In genomic region chr5:14236757-14237156, GRCh38 we compare ENCODE assay signal across 21 cellular contexts.
A peak's percentile ranks its signal among the peaks of the same experiment; 100 is the strongest.
DNase-seq lines count a peak whose midpoint lies in the region; ATAC-seq and TF ChIP-seq lines count a peak whose summit lies in the region.
"Had no signal": no experiment of that assay in that cellular context is flagged by ENCODE, and none has a peak within 500 bp of the region (broad histone marks: within the 10 kb centered on the region; RNA-seq: fewer than 3 reads in every experiment).

No MANE protein-coding gene starts in this region.

- H3K4me2 ChIP-seq in GM23338: peak overlapping the region; percentile 53

- no peaks in the 10 kb centered on the region for H3K36me3 ChIP-seq in GM23338 (ENCODE audit: insufficient read depth)
- H3K36me3 ChIP-seq: heart left ventricle, lower lobe of right lung, transverse colon had no signal

- DNase-seq in GM23338 (ENCODE audit: low spot score) (peak; percentile 80), NCI-H128 (lab: John Stamatoyannopoulos, UW; ENCODE audit: unreplicated experiment) (peak; percentile 25), cerebellar cortex (ENCODE audit: low spot score) (peak; percentile 63), naive B cell (no peak), H4 (ENCODE audit: low spot score) (no peak), anterior cingulate cortex (lab: John Stamatoyannopoulos, UW) (no peak)
- no peak for DNase-seq in activated CD4-positive, CD25-positive, alpha-beta regulatory T cell (lab: John Stamatoyannopoulos, UW)
- DNase-seq: activated T-cell treated with anti-CD3 and anti-CD28 coated beads, Interleukin-2, amount 50 U/mL, for 4 hours; COR-L47; heart left ventricle; islet precursor cell; lower lobe of right lung; naive thymus-derived CD8-positive, alpha-beta T cell; NCI-H146; NCI-H446; SIG-M5; stimulated activated naive CD8-positive, alpha-beta T cell treated with anti-CD3 and anti-CD28 coated beads, Interleukin-15, amount 100 ng/mL, for 72 hours; transverse colon had no signal

- no peaks in the 10 kb centered on the region for H3K9me3 Mint-ChIP-seq in GM23338
- no peaks in the 10 kb centered on the region for H3K9me3 Mint-ChIP-seq in naive B cell
- H3K9me3 Mint-ChIP-seq: activated T-cell treated with anti-CD3 and anti-CD28 coated beads, Interleukin-2, amount 50 U/mL, for 4 hours; naive thymus-derived CD8-positive, alpha-beta T cell; stimulated activated naive CD8-positive, alpha-beta T cell treated with anti-CD3 and anti-CD28 coated beads, Interleukin-15, amount 100 ng/mL, for 72 hours; T-helper 1 cell treated with Interleukin-12 subunit alpha and Interleukin-12 subunit beta and Interleukin-4 antibody, amounts not matched to agents 30 μg/mL and 1 μg/mL, for 36 hours had no signal

- peaks cover 47% of the 10 kb centered on the region for H3K4me1 ChIP-seq in GM23338 (ENCODE audit: insufficient read depth)

- H4K20me1 ChIP-seq in GM23338 (replicated peaks; ENCODE audit: insufficient read depth): peaks cover 9% of the 10 kb centered on the region; the same call in 1 of the 2 replicates

- TF ChIP-seq CTCF in GM23338 (conservative IDR thresholded peaks at IDR 0.05; ENCODE audit: low read depth in 2 of 2): no peak

- no peaks in the 10 kb centered on the region for H3K9me2 ChIP-seq in GM23338 (ENCODE audit: insufficient read depth)

- no peak overlapping the region for H2AFZ ChIP-seq in GM23338

- H3K36me3 Mint-ChIP-seq in GM23338 (ENCODE audit: low read depth) (no peaks in the 10 kb centered on the region), naive B cell (no peaks in the 10 kb centered on the region)
- H3K36me3 Mint-ChIP-seq: activated naive CD8-positive, alpha-beta T cell; naive thymus-derived CD8-positive, alpha-beta T cell had no signal

- no peak overlapping the region for H3K4me3 ChIP-seq in GM23338
- H3K4me3 ChIP-seq: heart left ventricle, lower lobe of right lung, transverse colon had no signal

- peak overlapping the region; percentile 10 for H3K27ac ChIP-seq in GM23338 (ENCODE audit: low read depth)
- H3K27ac ChIP-seq: lower lobe of right lung, transverse colon had no signal

- H3K27me3 Mint-ChIP-seq in GM23338 (ENCODE audit: insufficient read depth, low read depth, poor library complexity) (peaks cover 3% of the 10 kb centered on the region), naive B cell (no peaks in the 10 kb centered on the region)

- peaks cover 98% of the 10 kb centered on the region for H3K79me2 ChIP-seq in GM23338 (replicated peaks; ENCODE audit: insufficient read depth)

- H3K27ac Mint-ChIP-seq in GM23338 (peak overlapping the region; percentile 49; the same call in 1 of the 2 replicates), naive B cell (peak overlapping the region in 4 of 6 donors; percentile 3 to 60 (median 22))
- H3K27ac Mint-ChIP-seq: activated naive CD8-positive, alpha-beta T cell; naive thymus-derived CD8-positive, alpha-beta T cell; stimulated activated naive CD8-positive, alpha-beta T cell treated with anti-CD3 and anti-CD28 coated beads, Interleukin-15, amount 100 ng/mL, for 72 hours; T-helper 1 cell treated with Interleukin-12 subunit alpha and Interleukin-12 subunit beta and Interleukin-4 antibody, amounts not matched to agents 30 μg/mL and 1 μg/mL, for 36 hours had no signal

- no peaks in the 10 kb centered on the region for H3K27me3 ChIP-seq in GM23338 (ENCODE audit: insufficient read depth)
- H3K27me3 ChIP-seq: heart left ventricle, transverse colon had no signal

- H3F3A ChIP-seq in GM23338 (replicated peaks; ENCODE audit: low read depth): no peaks in the 10 kb centered on the region

- ATAC-seq in GM23338: peak; percentile 94
- ATAC-seq in naive B cell (ENCODE audit: low read depth in 2 of 2): no peak
- ATAC-seq in HG03108 (IDR thresholded peaks at IDR 0.05; ENCODE audit: unreplicated experiment): no peak
- ATAC-seq: activated T-cell treated with anti-CD3 and anti-CD28 coated beads, Interleukin-2, amount 50 U/mL, for 4 hours; heart left ventricle; naive thymus-derived CD8-positive, alpha-beta T cell; stimulated activated naive CD8-positive, alpha-beta T cell treated with anti-CD3 and anti-CD28 coated beads, Interleukin-15, amount 100 ng/mL, for 72 hours had no signal

- H3K4me1 Mint-ChIP-seq in GM23338 (peaks cover 64% of the 10 kb centered on the region), naive B cell (peaks cover 49 to 70% (median 66%) of the 10 kb centered on the region in 3 donors)
- H3K4me1 Mint-ChIP-seq: stimulated activated naive CD8-positive, alpha-beta T cell treated with anti-CD3 and anti-CD28 coated beads, Interleukin-15, amount 100 ng/mL, for 72 hours had no signal

- 0 out of 3 replicates have a peak overlapping the region, but pooled peaks have one; percentile 10 for H3K4me3 Mint-ChIP-seq in GM23338
- H3K4me3 Mint-ChIP-seq in naive B cell: no peak overlapping the region
- H3K4me3 Mint-ChIP-seq: activated naive CD8-positive, alpha-beta T cell; activated T-cell treated with anti-CD3 and anti-CD28 coated beads, Interleukin-2, amount 50 U/mL, for 4 hours; naive thymus-derived CD8-positive, alpha-beta T cell; stimulated activated naive CD8-positive, alpha-beta T cell treated with anti-CD3 and anti-CD28 coated beads, Interleukin-15, amount 100 ng/mL, for 72 hours; T-helper 1 cell treated with Interleukin-12 subunit alpha and Interleukin-12 subunit beta and Interleukin-4 antibody, amounts not matched to agents 30 μg/mL and 1 μg/mL, for 36 hours had no signal

TF ChIP-seq in GM23338, 12 proteins besides CTCF, POLR2A, EP300 and RAD21 (continues in another document):
- TF ChIP-seq, protein P1, sequence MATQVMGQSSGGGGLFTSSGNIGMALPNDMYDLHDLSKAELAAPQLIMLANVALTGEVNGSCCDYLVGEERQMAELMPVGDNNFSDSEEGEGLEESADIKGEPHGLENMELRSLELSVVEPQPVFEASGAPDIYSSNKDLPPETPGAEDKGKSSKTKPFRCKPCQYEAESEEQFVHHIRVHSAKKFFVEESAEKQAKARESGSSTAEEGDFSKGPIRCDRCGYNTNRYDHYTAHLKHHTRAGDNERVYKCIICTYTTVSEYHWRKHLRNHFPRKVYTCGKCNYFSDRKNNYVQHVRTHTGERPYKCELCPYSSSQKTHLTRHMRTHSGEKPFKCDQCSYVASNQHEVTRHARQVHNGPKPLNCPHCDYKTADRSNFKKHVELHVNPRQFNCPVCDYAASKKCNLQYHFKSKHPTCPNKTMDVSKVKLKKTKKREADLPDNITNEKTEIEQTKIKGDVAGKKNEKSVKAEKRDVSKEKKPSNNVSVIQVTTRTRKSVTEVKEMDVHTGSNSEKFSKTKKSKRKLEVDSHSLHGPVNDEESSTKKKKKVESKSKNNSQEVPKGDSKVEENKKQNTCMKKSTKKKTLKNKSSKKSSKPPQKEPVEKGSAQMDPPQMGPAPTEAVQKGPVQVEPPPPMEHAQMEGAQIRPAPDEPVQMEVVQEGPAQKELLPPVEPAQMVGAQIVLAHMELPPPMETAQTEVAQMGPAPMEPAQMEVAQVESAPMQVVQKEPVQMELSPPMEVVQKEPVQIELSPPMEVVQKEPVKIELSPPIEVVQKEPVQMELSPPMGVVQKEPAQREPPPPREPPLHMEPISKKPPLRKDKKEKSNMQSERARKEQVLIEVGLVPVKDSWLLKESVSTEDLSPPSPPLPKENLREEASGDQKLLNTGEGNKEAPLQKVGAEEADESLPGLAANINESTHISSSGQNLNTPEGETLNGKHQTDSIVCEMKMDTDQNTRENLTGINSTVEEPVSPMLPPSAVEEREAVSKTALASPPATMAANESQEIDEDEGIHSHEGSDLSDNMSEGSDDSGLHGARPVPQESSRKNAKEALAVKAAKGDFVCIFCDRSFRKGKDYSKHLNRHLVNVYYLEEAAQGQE (IDR thresholded peaks at IDR 0.05; ENCODE audit: unreplicated experiment): no peak
- TF ChIP-seq POLR2AphosphoS5 (IDR thresholded peaks at IDR 0.05; ENCODE audit: low read depth): no peak

Comparison
In these comparisons a context has a peak if more than half of its experiments do, and no peak if none do; other contexts are left out.
1. DNase-seq: peak in GM23338 (single experiment), NCI-H128 (single experiment) and cerebellar cortex (single experiment); none in naive B cell (single experiment), activated CD4-positive, CD25-positive, alpha-beta regulatory T cell (0 of 4), H4 (single experiment) and anterior cingulate cortex (0 of 58).